In the genomic region with DNA sequence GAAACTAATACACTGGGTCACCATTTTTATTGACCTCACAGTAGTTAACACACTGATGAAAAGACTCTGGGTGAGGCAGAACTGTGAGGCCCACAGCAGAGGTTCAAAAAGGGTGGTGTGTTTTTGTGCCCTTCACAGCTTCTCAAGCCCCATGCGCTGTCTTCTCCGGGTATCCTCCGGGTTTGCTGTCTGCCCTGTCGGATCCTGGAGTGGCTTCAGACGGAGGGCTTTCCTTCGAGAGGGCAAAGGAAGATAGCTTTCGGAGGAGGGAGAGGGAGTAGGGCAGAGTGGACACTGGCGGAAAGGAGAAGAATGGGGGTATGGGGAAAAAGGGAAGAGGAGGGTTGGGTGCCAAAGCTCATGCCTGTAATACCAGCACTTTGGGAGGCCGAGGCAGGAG, we compare ENCODE assay signal across 28 cellular contexts.
"Had no signal": no experiment of that assay in that cellular context is flagged by ENCODE, and none has a peak within 500 bp of the region (broad histone marks: within the 10 kb centered on the region; RNA-seq: fewer than 3 reads in every experiment).

No MANE protein-coding gene starts in this region.

- H3K36me3 ChIP-seq: stomach, suprapubic skin, thoracic aorta, thyroid gland, tibial artery, tibial nerve, transverse colon, upper lobe of left lung, upper lobe of right lung, uterus, vagina had no signal

- H3K36me3 Mint-ChIP-seq: stimulated activated effector memory CD8-positive, alpha-beta T cell treated with anti-CD3 and anti-CD28 coated beads, Interleukin-12 subunit alpha, Interleukin-12 subunit beta, amount 100 ng/mL, for 72 hours; stimulated activated memory B cell treated with anti-CD40 and anti-IgM and Interleukin-4, amounts not matched to agents 10 μg/mL and 1 μg/mL and 100 μg/mL, for 72 hours; stimulated activated naive B cell treated with anti-CD40 and anti-IgM and Interleukin-4, amounts not matched to agents 10 μg/mL and 1 μg/mL and 100 μg/mL, for 72 hours; type B pancreatic cell had no signal

- H3K4me3 Mint-ChIP-seq: stimulated activated effector memory CD8-positive, alpha-beta T cell treated with anti-CD3 and anti-CD28 coated beads, Interleukin-12 subunit alpha, Interleukin-12 subunit beta, amount 100 ng/mL, for 72 hours; stimulated activated memory B cell treated with anti-CD40 and anti-IgM and Interleukin-4, amounts not matched to agents 10 μg/mL and 1 μg/mL and 100 μg/mL, for 72 hours; stimulated activated naive B cell treated with anti-CD40 and anti-IgM and Interleukin-4, amounts not matched to agents 10 μg/mL and 1 μg/mL and 100 μg/mL, for 72 hours; stimulated activated naive CD8-positive, alpha-beta T cell treated with anti-CD3 and anti-CD28 coated beads, Interleukin-15, amount 100 ng/mL, for 72 hours; stimulated activated naive CD8-positive, alpha-beta T cell treated with anti-CD3 and anti-CD28 coated beads, Interleukin-15, Interleukin-2, amounts not matched to agents 100 ng/mL and 50 ng/mL, for 24 hours; type B pancreatic cell had no signal

- H3K9me3 ChIP-seq: stomach, suprapubic skin, testis, thoracic aorta, thyroid gland, tibial artery, transverse colon, upper lobe of left lung, upper lobe of right lung, uterus, vagina had no signal

- DNase-seq: stimulated activated CD4-positive, alpha-beta T cell treated with anti-CD3 and anti-CD28 coated beads, Interleukin-2, amount 100 ng/mL, for 48 hours; stimulated activated CD4-positive, alpha-beta T cell treated with anti-CD3 and anti-CD28 coated beads, Interleukin-4, amount 100 ng/mL, for 1 hour; stimulated activated CD4-positive, alpha-beta T cell treated with anti-CD3 and anti-CD28 coated beads, Interleukin-4, amount 100 ng/mL, for 24 hours; stimulated activated CD4-positive, alpha-beta T cell treated with anti-CD3 and anti-CD28 coated beads, Interleukin-4, amount 100 ng/mL, for 4 hours; stimulated activated naive B cell treated with anti-CD40 and anti-IgM and Interleukin-4, amounts not matched to agents 10 μg/mL and 1 μg/mL and 100 μg/mL, for 72 hours; stimulated activated naive CD4-positive, alpha-beta T cell; stimulated activated naive CD4-positive, alpha-beta T cell treated with Interleukin-2 at 50 U/mL for 16 hours; stimulated activated naive CD8-positive, alpha-beta T cell treated with anti-CD3 and anti-CD28 coated beads, Interleukin-15, amount 100 ng/mL, for 72 hours; stimulated activated naive CD8-positive, alpha-beta T cell treated with anti-CD3 and anti-CD28 coated beads, Interleukin-15, Interleukin-2, amounts not matched to agents 100 U/mL and 50 U/mL, for 24 hours; stomach; substantia nigra; testis; thyroid gland; tibial artery; transverse colon; trophoblast cell; upper lobe of left lung; upper lobe of right lung; uterus had no signal

- ATAC-seq: stimulated activated effector memory CD8-positive, alpha-beta T cell treated with anti-CD3 and anti-CD28 coated beads, Interleukin-12 subunit alpha, Interleukin-12 subunit beta, amount 100 ng/mL, for 72 hours; stimulated activated memory B cell treated with anti-CD40 and anti-IgM and Interleukin-4, amounts not matched to agents 10 μg/mL and 1 μg/mL and 100 μg/mL, for 72 hours; stimulated activated naive B cell treated with anti-CD40 and anti-IgM and Interleukin-4, amounts not matched to agents 10 μg/mL and 1 μg/mL and 100 μg/mL, for 72 hours; stimulated activated naive CD8-positive, alpha-beta T cell treated with anti-CD3 and anti-CD28 coated beads, Interleukin-15, amount 100 ng/mL, for 72 hours; stimulated activated naive CD8-positive, alpha-beta T cell treated with anti-CD3 and anti-CD28 coated beads, Interleukin-15, Interleukin-2, amounts not matched to agents 100 U/mL and 50 U/mL, for 24 hours; upper lobe of right lung had no signal

- H3K27ac ChIP-seq: stomach, suprapubic skin, testis, thoracic aorta, thyroid gland, tibial artery, tibial nerve, transverse colon, upper lobe of left lung, upper lobe of right lung, uterus, vagina had no signal

- H3K4me3 ChIP-seq: stomach, suprapubic skin, testis, thoracic aorta, thyroid gland, tibial artery, tibial nerve, transverse colon, upper lobe of left lung, upper lobe of right lung, uterus, vagina had no signal

- H3K4me1 ChIP-seq: stomach, suprapubic skin, testis, thyroid gland, tibial artery, tibial nerve, transverse colon, upper lobe of left lung, upper lobe of right lung, uterus, vagina had no signal

- FAIRE-seq: urothelium cell line had no signal

- H3K27me3 ChIP-seq: stomach, suprapubic skin, testis, thyroid gland, tibial artery, tibial nerve, transverse colon, upper lobe of left lung, uterus, vagina had no signal

- H3K9me3 Mint-ChIP-seq: stimulated activated effector memory CD8-positive, alpha-beta T cell treated with anti-CD3 and anti-CD28 coated beads, Interleukin-12 subunit alpha, Interleukin-12 subunit beta, amount 100 ng/mL, for 72 hours; stimulated activated memory B cell treated with anti-CD40 and anti-IgM and Interleukin-4, amounts not matched to agents 10 μg/mL and 1 μg/mL and 100 μg/mL, for 72 hours; stimulated activated naive CD8-positive, alpha-beta T cell treated with anti-CD3 and anti-CD28 coated beads, Interleukin-15, amount 100 ng/mL, for 72 hours; stimulated activated naive CD8-positive, alpha-beta T cell treated with anti-CD3 and anti-CD28 coated beads, Interleukin-15, Interleukin-2, amounts not matched to agents 100 ng/mL and 50 ng/mL, for 24 hours; type B pancreatic cell had no signal

- H3K27ac Mint-ChIP-seq: stimulated activated effector memory CD8-positive, alpha-beta T cell treated with anti-CD3 and anti-CD28 coated beads, Interleukin-12 subunit alpha, Interleukin-12 subunit beta, amount 100 ng/mL, for 72 hours; stimulated activated memory B cell treated with anti-CD40 and anti-IgM and Interleukin-4, amounts not matched to agents 10 μg/mL and 1 μg/mL and 100 μg/mL, for 72 hours; stimulated activated naive B cell treated with anti-CD40 and anti-IgM and Interleukin-4, amounts not matched to agents 10 μg/mL and 1 μg/mL and 100 μg/mL, for 72 hours; stimulated activated naive CD8-positive, alpha-beta T cell treated with anti-CD3 and anti-CD28 coated beads, Interleukin-15, amount 100 ng/mL, for 72 hours; stimulated activated naive CD8-positive, alpha-beta T cell treated with anti-CD3 and anti-CD28 coated beads, Interleukin-15, Interleukin-2, amounts not matched to agents 100 ng/mL and 50 ng/mL, for 24 hours; type B pancreatic cell had no signal

- H3K4me1 Mint-ChIP-seq: stimulated activated effector memory CD8-positive, alpha-beta T cell treated with anti-CD3 and anti-CD28 coated beads, Interleukin-12 subunit alpha, Interleukin-12 subunit beta, amount 100 ng/mL, for 72 hours; stimulated activated memory B cell treated with anti-CD40 and anti-IgM and Interleukin-4, amounts not matched to agents 10 μg/mL and 1 μg/mL and 100 μg/mL, for 72 hours; stimulated activated naive B cell treated with anti-CD40 and anti-IgM and Interleukin-4, amounts not matched to agents 10 μg/mL and 1 μg/mL and 100 μg/mL, for 72 hours; stimulated activated naive CD8-positive, alpha-beta T cell treated with anti-CD3 and anti-CD28 coated beads, Interleukin-15, amount 100 ng/mL, for 72 hours had no signal
